ENCODE assay signal across 8 cellular contexts in genomic region chr17:46265972-46266655, GRCh38. TPM values are rescaled to one million over a fixed set of nuclear protein-coding genes. Genes with fewer than 3 reads are reported as not detected.
DNase-seq lines count a peak whose midpoint lies in the region; ATAC-seq and TF ChIP-seq lines count a peak whose summit lies in the region.
"Not testable (repeated sequence)": the region's sequence is repeated elsewhere in the genome, so short reads cannot be mapped to it uniquely, and the experiment has no call there.

No MANE protein-coding gene starts in this region.

- not testable (repeated sequence) for H3K9me3 Mint-ChIP-seq in activated CD4-positive, alpha-beta T cell treated with anti-CD3 and anti-CD28 coated beads, Interleukin-2, amount 10 ng/mL, durations not matched to agents 24 days and 14 days; chondrocyte (ENCODE audit: low read depth)

- not testable (repeated sequence) for TF ChIP-seq POLR2A in heart left ventricle (IDR thresholded peaks at IDR 0.05)

- H3K27me3 Mint-ChIP-seq in activated CD4-positive, alpha-beta T cell treated with anti-CD3 and anti-CD28 coated beads, Interleukin-2, amount 10 ng/mL, durations not matched to agents 24 days and 14 days: peaks cover 42% of the 10 kb centered on the region
- not testable (repeated sequence) for H3K27me3 Mint-ChIP-seq in chondrocyte (ENCODE audit: low read depth)

- intact Hi-C loops in activated CD4-positive, alpha-beta T cell treated with anti-CD3 and anti-CD28 coated beads, Interleukin-2, amount 10 ng/mL, durations not matched to agents 24 days and 14 days (cut with micrococcal nuclease): loop anchor here (1.0 kb wide), 1 partner anchor 72 kb away; no protein-coding TSS in a partner anchor
- intact Hi-C loops in heart left ventricle (cut with DNase I): not testable (repeated sequence)
- intact Hi-C loops in mucosa of descending colon (cut with DNase I, micrococcal nuclease): loop anchor here in 1 of 2 donors (10.0 kb wide), 1 partner anchor 681 kb away; no protein-coding TSS in a partner anchor

- H3K36me3 Mint-ChIP-seq in activated CD4-positive, alpha-beta T cell treated with anti-CD3 and anti-CD28 coated beads, Interleukin-2, amount 10 ng/mL, durations not matched to agents 24 days and 14 days (ENCODE audit: low read depth); chondrocyte (ENCODE audit: low read depth): not testable (repeated sequence)

- TF ChIP-seq CTCF in AG09309 (IDR thresholded peaks at IDR 0.05; ENCODE audit: control insufficient read depth, insufficient read depth, low read depth, low read length, missing control alignments); chondrocyte (IDR thresholded peaks at IDR 0.05); heart left ventricle (IDR thresholded peaks at IDR 0.05); mucosa of descending colon (IDR thresholded peaks at IDR 0.05): not testable (repeated sequence)

- peaks cover 0 to 17% (median 8%) of the 10 kb centered on the region in 12 donors for H3K4me1 ChIP-seq in heart left ventricle
- not testable (repeated sequence) for H3K4me1 ChIP-seq in mucosa of descending colon (ENCODE audit: low read depth)

- H3K27ac ChIP-seq in heart left ventricle: peak overlapping the region; percentile 66 to 93 (median 86)

- in situ Hi-C loops in KBM-7 (cut with MboI; ENCODE audit: low pct_unique_long_range_greater_than_20kb, low sequenced_read_pairs): loop anchor here (25.0 kb wide), 1 partner anchor 679 kb away; no protein-coding TSS in a partner anchor

- H3K4me1 Mint-ChIP-seq in activated CD4-positive, alpha-beta T cell treated with anti-CD3 and anti-CD28 coated beads, Interleukin-2, amount 10 ng/mL, durations not matched to agents 24 days and 14 days: peaks cover 32% of the 10 kb centered on the region
- H3K4me1 Mint-ChIP-seq in chondrocyte (ENCODE audit: low read depth): peaks cover 30% of the 10 kb centered on the region

- not testable (repeated sequence) for H3K27me3 ChIP-seq in heart left ventricle

- not testable (repeated sequence) for H3K36me3 ChIP-seq in heart left ventricle; mucosa of descending colon (ENCODE audit: low read depth)

- H3K4me3 Mint-ChIP-seq in activated CD4-positive, alpha-beta T cell treated with anti-CD3 and anti-CD28 coated beads, Interleukin-2, amount 10 ng/mL, durations not matched to agents 24 days and 14 days: peak overlapping the region; percentile 86
- H3K4me3 Mint-ChIP-seq in chondrocyte (ENCODE audit: unreplicated experiment): peak overlapping the region; percentile 80

- WGBS in heart left ventricle, 4 donors: 16 to 29% (median 22%) methylated on average over 24 of the region's 24 CpGs

- peak overlapping the region; percentile 79 for H3K27ac Mint-ChIP-seq in activated CD4-positive, alpha-beta T cell treated with anti-CD3 and anti-CD28 coated beads, Interleukin-2, amount 10 ng/mL, durations not matched to agents 24 days and 14 days
- peak overlapping the region; percentile 89 for H3K27ac Mint-ChIP-seq in chondrocyte (ENCODE audit: unreplicated experiment)

- H3K9me3 ChIP-seq in heart left ventricle, mucosa of descending colon: not testable (repeated sequence)

- peak overlapping the region; percentile 38 for H3K4me3 ChIP-seq in AG09309 (ENCODE audit: control insufficient read depth, low read depth, low read length)
- H3K4me3 ChIP-seq in heart left ventricle: peak overlapping the region; percentile 10 to 90 (median 72)
- H3K4me3 ChIP-seq in mucosa of descending colon: peak overlapping the region; percentile 7

- DNase-seq in AG09309 (ENCODE audit: low read depth) (peak; percentile 29), KBM-7 (peak; percentile 7), mucosa of descending colon (peak; percentile 30 to 56 (median 49))
- DNase-seq in activated CD4-positive, alpha-beta T cell treated with anti-CD3 and anti-CD28 coated beads, Interleukin-2, amount 10 ng/mL, durations not matched to agents 24 days and 14 days; chondrocyte (ENCODE audit: low spot score); heart left ventricle: not testable (repeated sequence)
- peak; percentile 17 for DNase-seq in stimulated activated CD4-positive, alpha-beta T cell treated with anti-CD3 and anti-CD28 coated beads, Interleukin-12 subunit alpha, Interleukin-12 subunit beta, amount 100 ng/mL, for 4 hours

- peak; percentile 18 for ATAC-seq in GM18511 (IDR thresholded peaks at IDR 0.05; ENCODE audit: unreplicated experiment)
- peak in 3 of 4 donors; percentile 1 to 10 (median 2) for ATAC-seq in heart left ventricle
- ATAC-seq in mucosa of descending colon: peak; percentile 0

RNA-seq across cellular contexts. Expression of gene LRRC37A, which starts 28.8 kb away (rescaled TPM):
- 2.4 and 2.7 TPM in 2 replicates for total RNA-seq in activated CD4-positive, alpha-beta T cell treated with anti-CD3 and anti-CD28 coated beads, Interleukin-2, amount 10 ng/mL, durations not matched to agents 24 days and 14 days
- total RNA-seq in chondrocyte: 2.2 to 3.3 TPM (median 2.9 TPM) in 3 replicates
- total RNA-seq in heart left ventricle: 1 to 10 TPM in 4 of 9 donors, under 1 TPM in 5; 0.14 to 2.0 (median 0.82) TPM
- polyA plus RNA-seq in heart left ventricle: 1 to 10 TPM in 1 of 2 donors, under 1 TPM in 1; 0.37 to 1.2 TPM
- total RNA-seq in mucosa of descending colon: 1 to 10 TPM; 2.9 to 6.5 (median 3.1) TPM

Comparison
In these comparisons a context has a peak if more than half of its experiments do, and no peak if none do; other contexts are left out.
1. H3K4me3 ChIP-seq: peak in every context shown above with its lines; median percentile 72 in heart left ventricle; 38 in AG09309; 7 in mucosa of descending colon.